In the genomic region with DNA sequence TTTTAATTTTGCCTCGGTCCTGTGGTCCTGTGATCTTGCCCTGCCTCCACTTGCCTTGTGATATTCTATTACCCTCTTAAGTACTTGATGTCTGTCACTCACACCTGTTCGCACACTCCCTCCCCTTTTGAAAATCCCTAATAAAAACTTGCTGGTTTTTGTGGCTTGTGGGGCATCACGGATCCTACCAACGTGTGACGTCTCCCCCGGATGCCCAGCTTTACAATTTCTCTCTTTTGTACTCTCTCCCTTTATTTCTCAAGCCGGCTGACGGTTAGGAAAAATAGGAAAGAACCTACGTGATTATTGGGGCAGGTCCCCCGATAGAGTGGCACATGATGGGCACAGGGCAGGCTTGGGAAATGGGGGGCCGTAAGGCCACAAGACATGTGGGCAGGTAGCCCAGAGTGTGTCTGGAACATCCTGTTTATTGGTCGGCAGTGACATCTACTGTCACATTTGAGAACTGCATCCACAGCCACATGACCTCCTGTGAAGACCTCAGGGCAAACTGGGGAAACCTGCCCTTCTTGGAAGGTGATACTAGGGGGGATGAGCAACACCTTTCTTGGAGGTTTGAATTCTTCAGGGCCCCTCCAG, we compare ENCODE assay signal across 9 cellular contexts. TPM values are rescaled to one million over a fixed set of nuclear protein-coding genes. Genes with fewer than 3 reads are reported as not detected.
A peak's percentile ranks its signal among the peaks of the same experiment; 100 is the strongest.
DNase-seq lines count a peak whose midpoint lies in the region; ATAC-seq and TF ChIP-seq lines count a peak whose summit lies in the region.
"Not testable (repeated sequence)": the region's sequence is repeated elsewhere in the genome, so short reads cannot be mapped to it uniquely, and the experiment has no call there.
"Had no signal": no experiment of that assay in that cellular context is flagged by ENCODE, and none has a peak within 500 bp of the region (broad histone marks: within the 10 kb centered on the region; RNA-seq: fewer than 3 reads in every experiment).

No MANE protein-coding gene starts in this region.

- DNase-seq in CD4-positive, alpha-beta memory T cell = peak; percentile 70 to 77 (median 73)
- DNase-seq in NCI-H524 (lab: John Stamatoyannopoulos, UW) (peak; percentile 55 to 78), activated B cell treated with CpG ODN at 0.5 μM for 24 hours (peak; percentile 60), ascending aorta (ENCODE audit: low spot score in 2 of 2) (peak; percentile 21 to 85), Right ventricle myocardium superior (peak; percentile 63), neural crest cell (ENCODE audit: low read depth, low spot score) (peak; percentile 86)
- peak; percentile 32 to 73 for DNase-seq in stimulated activated CD8-positive, alpha-beta memory T cell treated with anti-CD3 and anti-CD28 coated beads, Interleukin-2, amount 100 ng/mL, for 48 hours (ENCODE audit: low read depth in 2 of 2)

- H3K27ac ChIP-seq in CD4-positive, alpha-beta memory T cell (ENCODE audit: low read depth, low read length); ascending aorta: not testable (repeated sequence)

- not testable (repeated sequence) for H3K4me1 Mint-ChIP-seq in CD4-positive, alpha-beta memory T cell; activated B cell treated with CpG ODN at 0.5 μM for 24 hours; neural crest cell

- not testable (repeated sequence) for H3K4me3 ChIP-seq in CD4-positive, alpha-beta memory T cell (ENCODE audit: low read length in 2 of 2); ascending aorta

- H3K27ac Mint-ChIP-seq in CD4-positive, alpha-beta memory T cell = peak overlapping the region in 2 of 7 donors; percentile 66 to 72
- not testable (repeated sequence) for H3K27ac Mint-ChIP-seq in activated B cell treated with CpG ODN at 0.5 μM for 24 hours; neural crest cell (ENCODE audit: unreplicated experiment)

- ATAC-seq in HG02885 (IDR thresholded peaks at IDR 0.05; ENCODE audit: poor library complexity, unreplicated experiment) (peak; percentile 56), activated B cell treated with CpG ODN at 0.5 μM for 24 hours (ENCODE audit: low read depth) (peak; percentile 97), Right ventricle myocardium superior (ENCODE audit: poor library complexity) (peak; percentile 69)

- H3K27me3 ChIP-seq in CD4-positive, alpha-beta memory T cell (ENCODE audit: insufficient read depth, low read length); ascending aorta: not testable (repeated sequence)

- not testable (repeated sequence) for H3K36me3 ChIP-seq in CD4-positive, alpha-beta memory T cell (ENCODE audit: insufficient read depth, low read length); ascending aorta

- not testable (repeated sequence) for TF ChIP-seq CTCF in activated B cell treated with CpG ODN at 0.5 μM for 24 hours (IDR thresholded peaks at IDR 0.05)
- TF ChIP-seq CTCF in ascending aorta (IDR thresholded peaks at IDR 0.05) (peak; percentile 85 to 90 (median 89)), neural crest cell (conservative IDR thresholded peaks at IDR 0.05) (peak; percentile 83)

- POLR2A ChIA-PET in CD4-positive, alpha-beta memory T cell (lab: Charles Lee; ENCODE audit: partially characterized antibody); activated B cell treated with CpG ODN at 0.5 μM for 24 hours (lab: Charles Lee): not testable (repeated sequence)

- intact Hi-C loops in CD4-positive, alpha-beta memory T cell (cut with micrococcal nuclease) = loop anchor here (10.0 kb wide), 3 partner anchors 102 to 332 kb away; a partner anchor contains a TSS
- intact Hi-C loops in activated B cell treated with CpG ODN at 0.5 μM for 24 hours (cut with micrococcal nuclease) = loop anchor here (5.0 to 10.0 kb wide), 4 partner anchors 94 to 568 kb away; a partner anchor contains a TSS
- intact Hi-C loops in ascending aorta (cut with DNase I) = loop anchor here (5.0 kb wide), 1 partner anchor 221 kb away; no protein-coding TSS in a partner anchor
- intact Hi-C loops in Right ventricle myocardium superior (cut with DNase I) = not testable (repeated sequence)

- CTCF ChIA-PET in CD4-positive, alpha-beta memory T cell (lab: Charles Lee; ENCODE audit: partially characterized antibody) = interaction anchor here (0.6 kb wide), 1 partner anchor 92 kb away, joined by 3 read pairs; no protein-coding TSS in a partner anchor
- CTCF ChIA-PET in activated B cell treated with CpG ODN at 0.5 μM for 24 hours (lab: Charles Lee) = interaction anchor here (0.6 to 1.1 kb wide), 6 partner anchors 84 to 571 kb away, joined by 3 to 4 read pairs (median 3); no protein-coding TSS in a partner anchor

- H3K9me3 Mint-ChIP-seq in CD4-positive, alpha-beta memory T cell; activated B cell treated with CpG ODN at 0.5 μM for 24 hours; neural crest cell: not testable (repeated sequence)

- H3K27me3 Mint-ChIP-seq in CD4-positive, alpha-beta memory T cell; activated B cell treated with CpG ODN at 0.5 μM for 24 hours; neural crest cell (ENCODE audit: low read depth): not testable (repeated sequence)

- not testable (repeated sequence) for H3K36me3 Mint-ChIP-seq in CD4-positive, alpha-beta memory T cell; activated B cell treated with CpG ODN at 0.5 μM for 24 hours (ENCODE audit: low read depth); neural crest cell (ENCODE audit: low read depth)

- not testable (repeated sequence) for H3K4me3 Mint-ChIP-seq in CD4-positive, alpha-beta memory T cell; activated B cell treated with CpG ODN at 0.5 μM for 24 hours; neural crest cell

- not testable (repeated sequence) for H3K4me1 ChIP-seq in CD4-positive, alpha-beta memory T cell (ENCODE audit: insufficient read depth, low read length); ascending aorta

- H3K9me3 ChIP-seq in CD4-positive, alpha-beta memory T cell (ENCODE audit: control insufficient read depth in 1 of 2, low read length in 2 of 2); ascending aorta: not testable (repeated sequence)

RNA-seq across cellular contexts. Expression of a gene that starts 4.6 kb away (rescaled TPM):
- not detected for total RNA-seq in CD4-positive, alpha-beta memory T cell
- polyA plus RNA-seq in CD4-positive, alpha-beta memory T cell = not detected
- not detected in 2 replicates for total RNA-seq in activated B cell treated with CpG ODN at 0.5 μM for 24 hours
- total RNA-seq in ascending aorta = not detected
- total RNA-seq in Right ventricle myocardium superior = 3.4 TPM
- 1.8 and 2.1 TPM in 2 replicates for total RNA-seq in neural crest cell
- total RNA-seq: T-helper 2 cell treated with Interferon-gamma antibody and Interleukin-4, amounts not matched to agents 100 ng/mL and 5 ng/mL, for 36 hours had no signal

RNA-seq across cellular contexts. Expression of a gene that starts 10.3 kb away (rescaled TPM):
- total RNA-seq in CD4-positive, alpha-beta memory T cell = 1 to 10 TPM; 5.3 to 6.1 TPM
- polyA plus RNA-seq in CD4-positive, alpha-beta memory T cell = 1 to 10 TPM in 1 of 2 donors, under 1 TPM in 1; 0.32 to 1.9 TPM
- total RNA-seq in activated B cell treated with CpG ODN at 0.5 μM for 24 hours (2.4 and 3.1 TPM in 2 replicates), ascending aorta (not detected), Right ventricle myocardium superior (1.7 TPM), neural crest cell (not detected in 2 replicates)

RNA-seq across cellular contexts. Expression of a gene that starts 17.8 kb away (rescaled TPM):
- total RNA-seq in CD4-positive, alpha-beta memory T cell = 10 to 100 TPM; 93.5 to 97.2 TPM
- polyA plus RNA-seq in CD4-positive, alpha-beta memory T cell = 100 to 1,000 TPM; 103 to 133 TPM
- total RNA-seq in activated B cell treated with CpG ODN at 0.5 μM for 24 hours (107 and 113 TPM in 2 replicates), ascending aorta (275 TPM), Right ventricle myocardium superior (148 TPM), neural crest cell (72.3 and 74.0 TPM in 2 replicates)

RNA-seq across cellular contexts. Expression of a gene that starts 23.5 kb away (rescaled TPM):
- not detected for total RNA-seq in CD4-positive, alpha-beta memory T cell
- polyA plus RNA-seq in CD4-positive, alpha-beta memory T cell = not detected
- total RNA-seq in activated B cell treated with CpG ODN at 0.5 μM for 24 hours (not detected in 2 replicates), ascending aorta (not detected), Right ventricle myocardium superior (0.62 TPM), neural crest cell (not detected in 2 replicates)

RNA-seq across cellular contexts. Expression of a gene that starts 48.9 kb away (rescaled TPM):
- not detected for total RNA-seq in CD4-positive, alpha-beta memory T cell
- polyA plus RNA-seq in CD4-positive, alpha-beta memory T cell = not detected
- total RNA-seq in activated B cell treated with CpG ODN at 0.5 μM for 24 hours (not detected in 2 replicates), ascending aorta (not detected), Right ventricle myocardium superior (not detected), neural crest cell (not detected in 2 replicates)
- total RNA-seq: T-helper 2 cell treated with Interferon-gamma antibody and Interleukin-4, amounts not matched to agents 100 ng/mL and 5 ng/mL, for 36 hours had no signal
